8 cellular contexts compared by ENCODE assay signal in the genomic region with DNA sequence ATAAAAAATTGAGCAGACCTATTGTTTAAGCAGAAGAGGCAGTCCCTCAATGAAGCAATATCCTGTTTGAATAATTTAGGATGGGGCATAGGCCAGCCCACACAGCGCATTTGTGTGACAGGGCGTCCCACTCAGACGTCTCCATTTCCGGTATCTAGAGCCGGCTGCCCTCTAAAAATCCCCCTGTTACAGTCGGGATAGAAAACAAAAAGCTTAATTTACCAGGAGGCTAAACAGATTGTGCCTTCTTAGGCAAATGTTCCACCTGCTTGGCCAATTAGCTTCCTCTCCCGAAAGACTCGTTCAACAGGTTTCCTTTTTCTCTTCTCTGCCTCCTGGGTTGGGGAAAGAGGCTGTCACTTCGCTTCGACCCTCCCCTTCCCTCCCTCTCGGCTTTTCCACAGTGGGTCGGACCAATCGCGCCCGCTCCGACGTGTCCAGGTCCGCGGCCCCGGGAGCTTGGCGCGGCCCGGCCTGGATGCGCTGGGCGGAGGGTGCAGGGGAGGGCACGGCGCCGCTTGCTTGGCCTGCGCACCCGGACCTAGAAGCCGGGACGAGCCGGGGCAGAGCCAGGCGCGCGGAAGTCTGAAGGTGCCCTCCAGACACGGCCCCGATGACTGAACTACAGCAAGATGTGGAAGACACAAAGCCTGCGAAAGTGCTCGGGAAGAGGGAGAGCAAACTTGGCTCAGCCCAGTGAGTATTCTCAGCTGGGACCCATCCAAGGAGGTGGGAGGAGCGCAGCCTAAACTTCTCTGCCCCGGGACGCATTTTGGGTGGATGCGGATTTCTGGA. TPM values are rescaled to one million over a fixed set of nuclear protein-coding genes. Genes with fewer than 3 reads are reported as not detected.
A peak's percentile ranks its signal among the peaks of the same experiment; 100 is the strongest.
DNase-seq lines count a peak whose midpoint lies in the region; ATAC-seq, FAIRE-seq and TF ChIP-seq lines count a peak whose summit lies in the region.

A gene with protein sequence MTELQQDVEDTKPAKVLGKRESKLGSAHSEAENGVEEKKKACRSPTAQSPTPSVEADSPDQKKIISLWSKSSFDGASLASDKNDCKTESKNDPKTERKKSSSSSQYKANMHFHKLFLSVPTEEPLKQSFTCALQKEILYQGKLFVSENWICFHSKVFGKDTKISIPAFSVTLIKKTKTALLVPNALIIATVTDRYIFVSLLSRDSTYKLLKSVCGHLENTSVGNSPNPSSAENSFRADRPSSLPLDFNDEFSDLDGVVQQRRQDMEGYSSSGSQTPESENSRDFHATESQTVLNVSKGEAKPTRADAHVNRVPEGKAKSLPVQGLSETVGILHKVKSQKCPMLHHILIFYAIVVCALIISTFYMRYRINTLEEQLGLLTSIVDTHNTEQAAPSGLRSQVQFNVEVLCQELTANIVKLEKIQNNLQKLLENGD (plus strand): TSS at position 416 of the 795 bp plus-strand sequence. CDS start 198 bp downstream, at position 614.

- H3K27ac Mint-ChIP-seq in WTC11: peak within 1 kb of the TSS; percentile 90

- H3K27ac ChIP-seq in small intestine (ENCODE audit: low read depth in 1 of 2, low read length in 1 of 2): peak within 1 kb of the TSS; percentile 78 to 97

- FAIRE-seq in bronchial epithelial cell (lab: Jason Lieb, UNC): no peak
- FAIRE-seq in small intestine (lab: Jason Lieb, UNC): no peak

- peaks cover 2 to 6% of the 10 kb centered on the region in 2 donors for H3K4me1 ChIP-seq in small intestine (ENCODE audit: control insufficient read depth in 2 of 2, insufficient read depth in 1 of 2, low read depth in 1 of 2, low read length in 1 of 2)

- H3K27me3 ChIP-seq in bronchial epithelial cell (ENCODE audit: control insufficient read depth, insufficient read depth, low read length) (no peaks in the 10 kb centered on the region), small intestine (ENCODE audit: control insufficient read depth in 2 of 2, insufficient read depth in 2 of 2, low read length in 2 of 2) (no peaks in the 10 kb centered on the region)

- peak within 1 kb of the TSS; percentile 68 for H3K4me3 ChIP-seq in bronchial epithelial cell (ENCODE audit: low read depth, low read length)
- peak within 1 kb of the TSS; percentile 57 to 63 for H3K4me3 ChIP-seq in small intestine (ENCODE audit: low read depth in 1 of 2, low read length in 2 of 2)

- ATAC-seq in HG02588 (IDR thresholded peaks at IDR 0.05; ENCODE audit: unreplicated experiment) (peak; percentile 86), WTC11 (peak; percentile 93)

- H3K4me1 Mint-ChIP-seq in WTC11: peaks cover 22% of the 10 kb centered on the region

- WGBS in small intestine, 3 donors: 0% methylated on average over 43 to 44 of the region's 44 CpGs

- H3K9me3 ChIP-seq in small intestine (ENCODE audit: control insufficient read depth, low read depth): no peaks in the 10 kb centered on the region

- H3K9me3 Mint-ChIP-seq in WTC11: 0 out of 2 replicates have a peak, but pooled peaks cover 3% of the 10 kb centered on the region

- H3K36me3 Mint-ChIP-seq in WTC11: 0 out of 2 replicates have a peak, but pooled peaks cover 3% of the 10 kb centered on the region

- POLR2A ChIA-PET in WTC11 (lab: Charles Lee): interaction anchor here (0.9 to 1.7 kb wide), 3 partner anchors 52 to 172 kb away, joined by 3 to 6 read pairs (median 3); a partner anchor contains a TSS

- H3K27me3 Mint-ChIP-seq in WTC11 (ENCODE audit: low read depth): no peaks in the 10 kb centered on the region

- TF ChIP-seq CTCF in WTC11 (IDR thresholded peaks at IDR 0.05) (no peak), bronchial epithelial cell (IDR thresholded peaks at IDR 0.05; ENCODE audit: insufficient read depth, low read length, severe bottlenecking) (no peak)

- DNase-seq in NCI-H1105 treated with DMSO at 0.1 percent for 48 hours (lab: John Stamatoyannopoulos, UW): peak; percentile 69
- DNase-seq in WTC11 (ENCODE audit: low spot score): peak; percentile 81
- peak; percentile 91 for DNase-seq in bronchial epithelial cell (ENCODE audit: low read depth)
- peak; percentile 79 for DNase-seq in iPS-NIHi7 (ENCODE audit: extremely low spot score)
- DNase-seq in small intestine: peak; percentile 86
- DNase-seq in cerebellar nuclear complex (lab: John Stamatoyannopoulos, UW): no peak

- CTCF ChIA-PET in WTC11 (lab: Charles Lee): interaction anchor here (0.9 to 1.6 kb wide), 3 partner anchors 69 to 77 kb away, joined by 3 to 6 read pairs (median 4); no protein-coding TSS in a partner anchor

- H3K36me3 ChIP-seq in bronchial epithelial cell (ENCODE audit: control insufficient read depth, insufficient read depth, low read length) (no peaks in the 10 kb centered on the region), small intestine (ENCODE audit: control insufficient read depth in 2 of 2, insufficient read depth in 2 of 2, low read length in 2 of 2) (no peaks in the 10 kb centered on the region)

- TF ChIP-seq POLR2A in GM10847 (IDR thresholded peaks at IDR 0.05; ENCODE audit: extremely low read depth, insufficient read length): peak; percentile 51

- H3K4me3 Mint-ChIP-seq in WTC11: peak within 1 kb of the TSS; percentile 88

TF ChIP-seq in WTC11, 78 proteins besides CTCF, POLR2A, EP300 and RAD21 (continues in another document):
- TF ChIP-seq ETV6 (CRISPR knock-in tag; IDR thresholded peaks at IDR 0.05): peak; percentile 30; the same call in 1 of the 2 replicates
- TF ChIP-seq, protein P1, sequence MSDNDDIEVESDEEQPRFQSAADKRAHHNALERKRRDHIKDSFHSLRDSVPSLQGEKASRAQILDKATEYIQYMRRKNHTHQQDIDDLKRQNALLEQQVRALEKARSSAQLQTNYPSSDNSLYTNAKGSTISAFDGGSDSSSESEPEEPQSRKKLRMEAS (CRISPR knock-in tag; IDR thresholded peaks at IDR 0.05): peak; percentile 59; the same call in 1 of the 2 replicates
- TF ChIP-seq ZNF263 (CRISPR knock-in tag; IDR thresholded peaks at IDR 0.05; ENCODE audit: low read depth): peak; percentile 74; the same call in 1 of the 2 replicates
- TF ChIP-seq, protein P2, sequence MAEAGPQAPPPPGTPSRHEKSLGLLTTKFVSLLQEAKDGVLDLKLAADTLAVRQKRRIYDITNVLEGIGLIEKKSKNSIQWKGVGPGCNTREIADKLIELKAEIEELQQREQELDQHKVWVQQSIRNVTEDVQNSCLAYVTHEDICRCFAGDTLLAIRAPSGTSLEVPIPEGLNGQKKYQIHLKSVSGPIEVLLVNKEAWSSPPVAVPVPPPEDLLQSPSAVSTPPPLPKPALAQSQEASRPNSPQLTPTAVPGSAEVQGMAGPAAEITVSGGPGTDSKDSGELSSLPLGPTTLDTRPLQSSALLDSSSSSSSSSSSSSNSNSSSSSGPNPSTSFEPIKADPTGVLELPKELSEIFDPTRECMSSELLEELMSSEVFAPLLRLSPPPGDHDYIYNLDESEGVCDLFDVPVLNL (CRISPR knock-in tag; IDR thresholded peaks at IDR 0.05; ENCODE audit: borderline replicate concordance, low read depth): no peak
- peak; percentile 85; the same call in 1 of the 2 replicates for TF ChIP-seq FOXP1 (CRISPR knock-in tag; IDR thresholded peaks at IDR 0.05; ENCODE audit: borderline replicate concordance)
- TF ChIP-seq, protein P3, sequence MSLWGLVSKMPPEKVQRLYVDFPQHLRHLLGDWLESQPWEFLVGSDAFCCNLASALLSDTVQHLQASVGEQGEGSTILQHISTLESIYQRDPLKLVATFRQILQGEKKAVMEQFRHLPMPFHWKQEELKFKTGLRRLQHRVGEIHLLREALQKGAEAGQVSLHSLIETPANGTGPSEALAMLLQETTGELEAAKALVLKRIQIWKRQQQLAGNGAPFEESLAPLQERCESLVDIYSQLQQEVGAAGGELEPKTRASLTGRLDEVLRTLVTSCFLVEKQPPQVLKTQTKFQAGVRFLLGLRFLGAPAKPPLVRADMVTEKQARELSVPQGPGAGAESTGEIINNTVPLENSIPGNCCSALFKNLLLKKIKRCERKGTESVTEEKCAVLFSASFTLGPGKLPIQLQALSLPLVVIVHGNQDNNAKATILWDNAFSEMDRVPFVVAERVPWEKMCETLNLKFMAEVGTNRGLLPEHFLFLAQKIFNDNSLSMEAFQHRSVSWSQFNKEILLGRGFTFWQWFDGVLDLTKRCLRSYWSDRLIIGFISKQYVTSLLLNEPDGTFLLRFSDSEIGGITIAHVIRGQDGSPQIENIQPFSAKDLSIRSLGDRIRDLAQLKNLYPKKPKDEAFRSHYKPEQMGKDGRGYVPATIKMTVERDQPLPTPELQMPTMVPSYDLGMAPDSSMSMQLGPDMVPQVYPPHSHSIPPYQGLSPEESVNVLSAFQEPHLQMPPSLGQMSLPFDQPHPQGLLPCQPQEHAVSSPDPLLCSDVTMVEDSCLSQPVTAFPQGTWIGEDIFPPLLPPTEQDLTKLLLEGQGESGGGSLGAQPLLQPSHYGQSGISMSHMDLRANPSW (CRISPR knock-in tag; conservative IDR thresholded peaks at IDR 0.05; ENCODE audit: low read depth): no peak
- TF ChIP-seq, protein P4, sequence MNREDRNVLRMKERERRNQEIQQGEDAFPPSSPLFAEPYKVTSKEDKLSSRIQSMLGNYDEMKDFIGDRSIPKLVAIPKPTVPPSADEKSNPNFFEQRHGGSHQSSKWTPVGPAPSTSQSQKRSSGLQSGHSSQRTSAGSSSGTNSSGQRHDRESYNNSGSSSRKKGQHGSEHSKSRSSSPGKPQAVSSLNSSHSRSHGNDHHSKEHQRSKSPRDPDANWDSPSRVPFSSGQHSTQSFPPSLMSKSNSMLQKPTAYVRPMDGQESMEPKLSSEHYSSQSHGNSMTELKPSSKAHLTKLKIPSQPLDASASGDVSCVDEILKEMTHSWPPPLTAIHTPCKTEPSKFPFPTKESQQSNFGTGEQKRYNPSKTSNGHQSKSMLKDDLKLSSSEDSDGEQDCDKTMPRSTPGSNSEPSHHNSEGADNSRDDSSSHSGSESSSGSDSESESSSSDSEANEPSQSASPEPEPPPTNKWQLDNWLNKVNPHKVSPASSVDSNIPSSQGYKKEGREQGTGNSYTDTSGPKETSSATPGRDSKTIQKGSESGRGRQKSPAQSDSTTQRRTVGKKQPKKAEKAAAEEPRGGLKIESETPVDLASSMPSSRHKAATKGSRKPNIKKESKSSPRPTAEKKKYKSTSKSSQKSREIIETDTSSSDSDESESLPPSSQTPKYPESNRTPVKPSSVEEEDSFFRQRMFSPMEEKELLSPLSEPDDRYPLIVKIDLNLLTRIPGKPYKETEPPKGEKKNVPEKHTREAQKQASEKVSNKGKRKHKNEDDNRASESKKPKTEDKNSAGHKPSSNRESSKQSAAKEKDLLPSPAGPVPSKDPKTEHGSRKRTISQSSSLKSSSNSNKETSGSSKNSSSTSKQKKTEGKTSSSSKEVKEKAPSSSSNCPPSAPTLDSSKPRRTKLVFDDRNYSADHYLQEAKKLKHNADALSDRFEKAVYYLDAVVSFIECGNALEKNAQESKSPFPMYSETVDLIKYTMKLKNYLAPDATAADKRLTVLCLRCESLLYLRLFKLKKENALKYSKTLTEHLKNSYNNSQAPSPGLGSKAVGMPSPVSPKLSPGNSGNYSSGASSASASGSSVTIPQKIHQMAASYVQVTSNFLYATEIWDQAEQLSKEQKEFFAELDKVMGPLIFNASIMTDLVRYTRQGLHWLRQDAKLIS (CRISPR knock-in tag; IDR thresholded peaks at IDR 0.05; ENCODE audit: borderline replicate concordance): 0 out of 2 replicates have a peak, but pooled peaks have one; percentile 77
- no peak for TF ChIP-seq ZNF423 (CRISPR knock-in tag; IDR thresholded peaks at IDR 0.05)

RNA-seq across cellular contexts. Expression of the gene that starts here (rescaled TPM):
- total RNA-seq in WTC11 (2021) (10.3 to 11.6 TPM (median 10.8 TPM) in 3 replicates), bronchial epithelial cell (9.2 and 12.0 TPM in 2 replicates)
- polyA plus RNA-seq in small intestine: 10 to 100 TPM; 13.7 to 24.4 (median 16.5) TPM

Comparison
In these comparisons a context has a peak if more than half of its experiments do, and no peak if none do; other contexts are left out.
1. DNase-seq: peak in NCI-H1105 treated with DMSO at 0.1 percent for 48 hours (single experiment), WTC11 (single experiment), bronchial epithelial cell (single experiment), iPS-NIHi7 (single experiment) and small intestine (single experiment); none in cerebellar nuclear complex (0 of 2).